ENCODE assay signal across 35 cellular contexts in the genomic region with DNA sequence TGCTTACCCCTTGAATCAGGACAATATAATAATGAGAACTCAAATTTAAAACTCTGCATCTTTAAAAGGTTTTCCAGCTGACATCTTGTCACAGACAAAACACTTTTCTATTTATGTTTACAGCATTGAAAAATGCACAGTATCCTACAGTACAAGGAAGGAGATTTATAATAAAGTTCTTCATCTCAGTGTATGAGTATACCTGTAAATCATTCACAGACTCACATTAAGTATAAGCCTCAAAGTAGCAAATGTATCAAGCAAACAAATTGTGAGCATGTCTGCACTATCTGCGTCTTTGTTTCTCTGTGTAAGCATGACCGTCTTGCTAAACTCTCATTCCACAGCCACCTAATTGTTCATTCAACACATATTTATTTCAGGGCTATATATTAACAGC. TPM values are rescaled to one million over a fixed set of nuclear protein-coding genes. Genes with fewer than 3 reads are reported as not detected.
"Had no signal": no experiment of that assay in that cellular context is flagged by ENCODE, and none has a peak within 500 bp of the region (broad histone marks: within the 10 kb centered on the region; RNA-seq: fewer than 3 reads in every experiment).

No MANE protein-coding gene starts in this region.

- ATAC-seq: left cardiac atrium; left lung; lower lobe of right lung; naive thymus-derived CD4-positive, alpha-beta T cell; pancreas; psoas muscle; right lobe of liver; stimulated activated naive B cell treated with anti-CD40 and anti-IgM and Interleukin-4, amounts not matched to agents 10 μg/mL and 1 μg/mL and 100 μg/mL, for 72 hours; stimulated activated naive CD8-positive, alpha-beta T cell treated with anti-CD3 and anti-CD28 coated beads, Interleukin-15, Interleukin-2, amounts not matched to agents 100 U/mL and 50 U/mL, for 24 hours had no signal

- H3K36me3 ChIP-seq: left lung, lower lobe of right lung, pancreas, right atrium auricular region, right lobe of liver, stomach, thyroid gland, transverse colon, upper lobe of left lung, vagina had no signal

- H3K4me1 Mint-ChIP-seq: mesothelial cell of epicardium, nephron, neural crest cell had no signal

- H3K36me3 Mint-ChIP-seq: immature natural killer cell; stimulated activated naive B cell treated with anti-CD40 and anti-IgM and Interleukin-4, amounts not matched to agents 10 μg/mL and 1 μg/mL and 100 μg/mL, for 72 hours had no signal

- DNase-seq: hypothalamus; immature natural killer cell; left cardiac atrium; left lung; lower lobe of right lung; mammary epithelial cell; mesendoderm; naive thymus-derived CD4-positive, alpha-beta T cell; nucleus accumbens; pancreas; psoas muscle; right lobe of liver; stimulated activated CD4-positive, alpha-beta T cell treated with anti-CD3 and anti-CD28 coated beads, Interleukin-12 subunit alpha, Interleukin-12 subunit beta, amount 100 ng/mL, for 4 hours; stimulated activated CD4-positive, alpha-beta T cell treated with anti-CD3 and anti-CD28 coated beads, Interleukin-15, amount 100 ng/mL, for 24 hours; stimulated activated CD4-positive, alpha-beta T cell treated with anti-CD3 and anti-CD28 coated beads, Interleukin-2, amount 100 ng/mL, for 24 hours; stimulated activated CD4-positive, alpha-beta T cell treated with anti-CD3 and anti-CD28 coated beads, Interleukin-4, amount 100 ng/mL, for 1 hour; stimulated activated naive B cell treated with anti-CD40 and anti-IgM and Interleukin-4, amounts not matched to agents 10 μg/mL and 1 μg/mL and 100 μg/mL, for 72 hours; stimulated activated naive CD8-positive, alpha-beta T cell treated with anti-CD3 and anti-CD28 coated beads, Interleukin-15, Interleukin-2, amounts not matched to agents 100 U/mL and 50 U/mL, for 24 hours; stomach; testis; thyroid gland; transverse colon; upper lobe of left lung had no signal

- H3K27ac ChIP-seq: left lung, lower lobe of right lung, pancreas, psoas muscle, right atrium auricular region, right lobe of liver, stomach, testis, thyroid gland, transverse colon, upper lobe of left lung, vagina had no signal

- H3K4me1 ChIP-seq: left lung, lower lobe of right lung, pancreas, psoas muscle, right atrium auricular region, right lobe of liver, stomach, testis, thyroid gland, transverse colon, upper lobe of left lung, vagina had no signal

- H3K4me3 ChIP-seq: left lung, lower lobe of right lung, pancreas, psoas muscle, right atrium auricular region, right lobe of liver, stomach, testis, thyroid gland, transverse colon, upper lobe of left lung, vagina had no signal

- H3K4me3 Mint-ChIP-seq: immature natural killer cell; mesothelial cell of epicardium; naive thymus-derived CD4-positive, alpha-beta T cell; nephron; neural crest cell; stimulated activated naive B cell treated with anti-CD40 and anti-IgM and Interleukin-4, amounts not matched to agents 10 μg/mL and 1 μg/mL and 100 μg/mL, for 72 hours had no signal

- H3K27me3 ChIP-seq: left lung, pancreas, right atrium auricular region, stomach, testis, transverse colon, upper lobe of left lung, vagina had no signal

- H3K27ac Mint-ChIP-seq: immature natural killer cell; mesothelial cell of epicardium; naive thymus-derived CD4-positive, alpha-beta T cell; nephron; stimulated activated naive B cell treated with anti-CD40 and anti-IgM and Interleukin-4, amounts not matched to agents 10 μg/mL and 1 μg/mL and 100 μg/mL, for 72 hours had no signal

- H3K27me3 Mint-ChIP-seq: naive thymus-derived CD4-positive, alpha-beta T cell had no signal

- H3K9me3 ChIP-seq: left lung, lower lobe of right lung, pancreas, psoas muscle, right lobe of liver, testis, thyroid gland, transverse colon, upper lobe of left lung, vagina had no signal

RNA-seq across cellular contexts. Expression of gene PPP1R2C, which starts 52.8 kb away (rescaled TPM):
- total RNA-seq: kidney epithelial cell; left cardiac atrium; left lung; liver; lower lobe of right lung; mammary epithelial cell; mesothelial cell of epicardium; myocyte; naive thymus-derived CD4-positive, alpha-beta T cell; neural crest cell; osteoblast; pancreas; posterior vena cava; psoas muscle; right atrium auricular region; right lobe of liver; skeletal muscle tissue; stomach; thyroid gland; transverse colon; upper lobe of left lung; urinary bladder; vagina had no signal
- polyA plus RNA-seq: liver; mammary epithelial cell; naive thymus-derived CD4-positive, alpha-beta T cell; pancreas; psoas muscle; stomach; urinary bladder had no signal
